26 cellular contexts compared by ENCODE assay signal in the genomic region with DNA sequence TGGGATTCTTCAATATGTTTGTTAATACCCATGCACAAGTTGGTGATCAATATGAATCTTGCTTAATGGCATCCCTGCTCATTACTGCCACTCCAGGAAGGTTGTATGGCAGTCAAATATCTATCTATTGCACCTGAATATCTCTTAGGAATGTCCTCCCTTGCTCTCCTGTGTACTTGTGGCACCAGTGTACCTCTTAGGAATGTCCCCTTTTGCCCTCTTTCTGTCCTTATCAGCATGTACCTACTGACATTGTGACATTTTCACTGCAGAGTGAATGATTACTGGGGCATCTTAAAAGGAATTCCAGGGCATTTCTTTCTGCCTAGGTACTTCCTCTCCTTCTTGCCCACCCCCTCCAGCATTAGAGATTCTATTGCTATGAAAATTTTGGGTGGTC.
"Had no signal": no experiment of that assay in that cellular context is flagged by ENCODE, and none has a peak within 500 bp of the region (broad histone marks: within the 10 kb centered on the region; RNA-seq: fewer than 3 reads in every experiment).

No MANE protein-coding gene starts in this region.

- H3K27ac ChIP-seq: pancreas, psoas muscle, right lobe of liver, sigmoid colon, stomach, thoracic aorta, thyroid gland, tibial nerve, vagina had no signal

- H3K36me3 ChIP-seq: pancreas, right lobe of liver, sigmoid colon, stomach, thoracic aorta, thyroid gland, tibial nerve, vagina had no signal

- DNase-seq: naive B cell; naive thymus-derived CD8-positive, alpha-beta T cell; nephron progenitor cell; occipital lobe; pancreas; psoas muscle; right cardiac atrium; right lobe of liver; sigmoid colon; small intestine; stimulated activated CD4-positive, alpha-beta T cell treated with anti-CD3 and anti-CD28 coated beads, Interleukin-15, amount 100 ng/mL, for 24 hours; stimulated activated CD4-positive, alpha-beta T cell treated with anti-CD3 and anti-CD28 coated beads, Interleukin-2, amount 100 ng/mL, for 24 hours; stimulated activated CD4-positive, alpha-beta T cell treated with anti-CD3 and anti-CD28 coated beads, Interleukin-2, amount 100 ng/mL, for 48 hours; stimulated activated CD4-positive, alpha-beta T cell treated with anti-CD3 and anti-CD28 coated beads, Interleukin-4, amount 100 ng/mL, for 24 hours; stimulated activated naive B cell treated with anti-CD40 and anti-IgM and Interleukin-4, amounts not matched to agents 10 μg/mL and 1 μg/mL and 100 μg/mL, for 72 hours; stimulated activated naive CD4-positive, alpha-beta T cell treated with Interleukin-2 at 50 U/mL for 16 hours; stomach; thyroid gland had no signal

- H3K36me3 Mint-ChIP-seq: stimulated activated effector memory CD8-positive, alpha-beta T cell treated with anti-CD3 and anti-CD28 coated beads, Interleukin-12 subunit alpha, Interleukin-12 subunit beta, amount 100 ng/mL, for 72 hours; stimulated activated naive B cell treated with anti-CD40 and anti-IgM and Interleukin-4, amounts not matched to agents 10 μg/mL and 1 μg/mL and 100 μg/mL, for 72 hours; type B pancreatic cell had no signal

- ATAC-seq: naive thymus-derived CD8-positive, alpha-beta T cell; natural killer cell treated with Interleukin-12 subunit alpha and Interleukin-12 subunit beta and Interleukin-15 and Interleukin-18, amount 100 ng/mL, for 72 hours; pancreas; psoas muscle; right cardiac atrium; right lobe of liver; stimulated activated effector memory CD8-positive, alpha-beta T cell treated with anti-CD3 and anti-CD28 coated beads, Interleukin-12 subunit alpha, Interleukin-12 subunit beta, amount 100 ng/mL, for 72 hours; stimulated activated naive B cell treated with anti-CD40 and anti-IgM and Interleukin-4, amounts not matched to agents 10 μg/mL and 1 μg/mL and 100 μg/mL, for 72 hours had no signal

- H3K4me1 ChIP-seq: pancreas, psoas muscle, right lobe of liver, sigmoid colon, stomach, thyroid gland, tibial nerve, vagina had no signal

- H3K27me3 Mint-ChIP-seq: naive B cell; naive thymus-derived CD8-positive, alpha-beta T cell; natural killer cell treated with Interleukin-12 subunit alpha and Interleukin-12 subunit beta and Interleukin-15 and Interleukin-18, amount 100 ng/mL, for 72 hours; stimulated activated naive B cell treated with anti-CD40 and anti-IgM and Interleukin-4, amounts not matched to agents 10 μg/mL and 1 μg/mL and 100 μg/mL, for 72 hours; stimulated activated naive CD8-positive, alpha-beta T cell treated with anti-CD3 and anti-CD28 coated beads, Interleukin-15, Interleukin-2, amounts not matched to agents 100 ng/mL and 50 ng/mL, for 24 hours; type B pancreatic cell had no signal

- H3K9me3 ChIP-seq: pancreas, right lobe of liver, thoracic aorta, thyroid gland, vagina had no signal

- H3K4me1 Mint-ChIP-seq: naive B cell; naive thymus-derived CD8-positive, alpha-beta T cell; nephron progenitor cell; stimulated activated effector memory CD8-positive, alpha-beta T cell treated with anti-CD3 and anti-CD28 coated beads, Interleukin-12 subunit alpha, Interleukin-12 subunit beta, amount 100 ng/mL, for 72 hours; stimulated activated naive B cell treated with anti-CD40 and anti-IgM and Interleukin-4, amounts not matched to agents 10 μg/mL and 1 μg/mL and 100 μg/mL, for 72 hours had no signal

- H3K27ac Mint-ChIP-seq: naive B cell; naive thymus-derived CD8-positive, alpha-beta T cell; natural killer cell treated with Interleukin-12 subunit alpha and Interleukin-12 subunit beta and Interleukin-15 and Interleukin-18, amount 100 ng/mL, for 72 hours; nephron progenitor cell; stimulated activated effector memory CD8-positive, alpha-beta T cell treated with anti-CD3 and anti-CD28 coated beads, Interleukin-12 subunit alpha, Interleukin-12 subunit beta, amount 100 ng/mL, for 72 hours; stimulated activated naive B cell treated with anti-CD40 and anti-IgM and Interleukin-4, amounts not matched to agents 10 μg/mL and 1 μg/mL and 100 μg/mL, for 72 hours; stimulated activated naive CD8-positive, alpha-beta T cell treated with anti-CD3 and anti-CD28 coated beads, Interleukin-15, Interleukin-2, amounts not matched to agents 100 ng/mL and 50 ng/mL, for 24 hours; type B pancreatic cell had no signal

- H3K4me3 Mint-ChIP-seq: naive B cell; naive thymus-derived CD8-positive, alpha-beta T cell; natural killer cell treated with Interleukin-12 subunit alpha and Interleukin-12 subunit beta and Interleukin-15 and Interleukin-18, amount 100 ng/mL, for 72 hours; nephron progenitor cell; neural crest cell; stimulated activated effector memory CD8-positive, alpha-beta T cell treated with anti-CD3 and anti-CD28 coated beads, Interleukin-12 subunit alpha, Interleukin-12 subunit beta, amount 100 ng/mL, for 72 hours; stimulated activated naive B cell treated with anti-CD40 and anti-IgM and Interleukin-4, amounts not matched to agents 10 μg/mL and 1 μg/mL and 100 μg/mL, for 72 hours; stimulated activated naive CD8-positive, alpha-beta T cell treated with anti-CD3 and anti-CD28 coated beads, Interleukin-15, Interleukin-2, amounts not matched to agents 100 ng/mL and 50 ng/mL, for 24 hours; type B pancreatic cell had no signal

- H3K4me3 ChIP-seq: pancreas, psoas muscle, right lobe of liver, sigmoid colon, stomach, thoracic aorta, thyroid gland, tibial nerve, vagina had no signal

- H3K27me3 ChIP-seq: pancreas, right lobe of liver, sigmoid colon, stomach, thyroid gland, tibial nerve, vagina had no signal
